31 cellular contexts compared by ENCODE assay signal in the genomic region with DNA sequence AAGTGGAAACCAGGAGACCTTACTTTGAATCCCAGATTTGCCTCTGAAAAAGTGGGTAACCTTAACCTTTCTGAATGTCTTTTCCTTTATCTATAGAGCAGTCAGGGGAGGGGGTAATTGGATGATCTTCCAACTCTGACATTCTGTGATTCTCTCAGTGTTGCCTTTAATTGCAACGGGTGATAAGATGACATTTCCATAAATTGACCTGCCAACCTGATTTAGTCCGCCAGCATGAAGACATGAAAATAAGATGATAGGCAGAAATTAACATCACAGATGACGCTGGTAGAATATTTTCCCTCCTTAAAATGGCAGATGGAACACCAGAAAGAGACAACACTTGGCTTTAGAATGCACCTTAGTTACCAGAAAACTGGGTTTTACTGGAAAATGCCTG.
"Had no signal": no experiment of that assay in that cellular context is flagged by ENCODE, and none has a peak within 500 bp of the region (broad histone marks: within the 10 kb centered on the region; RNA-seq: fewer than 3 reads in every experiment).

No MANE protein-coding gene starts in this region.

- H3K9me3 Mint-ChIP-seq: activated B cell treated with CpG ODN at 0.5 μM for 24 hours; activated CD8-positive, alpha-beta T cell treated with anti-CD3 and anti-CD28 coated beads for 36 hours; activated T-cell treated with anti-CD3 and anti-CD28 coated beads, Interleukin-2, amount 50 U/mL, for 4 hours; activated T-helper 17 cell treated with anti-CD3 and anti-CD28 coated beads, Interleukin-2, amount 50 U/mL, for 72 hours; central memory CD8-positive, alpha-beta T cell; dendritic cell treated with granulocyte-macrophage colony-stimulating factor and Interleukin-4, amounts not matched to agents 40 ng/mL and 50 ng/mL, for 4 days; endodermal cell; T-helper 2 cell treated with Interferon-gamma antibody and Interleukin-4, amounts not matched to agents 5 μg/mL and 100 μg/mL, for 36 hours had no signal

- H3K9me3 ChIP-seq: body of pancreas had no signal

- H3K27ac ChIP-seq: body of pancreas, coronary artery, dorsolateral prefrontal cortex, WERI-Rb-1 had no signal

- H3K27ac Mint-ChIP-seq: activated B cell treated with CpG ODN at 0.5 μM for 24 hours; activated CD8-positive, alpha-beta T cell treated with anti-CD3 and anti-CD28 coated beads for 36 hours; activated naive CD8-positive, alpha-beta T cell; activated T-helper 17 cell treated with anti-CD3 and anti-CD28 coated beads, Interleukin-2, amount 50 U/mL, for 72 hours; dendritic cell treated with granulocyte-macrophage colony-stimulating factor and Interleukin-4, amounts not matched to agents 40 ng/mL and 50 ng/mL, for 4 days; endodermal cell; T-helper 17 cell; T-helper 2 cell treated with Interferon-gamma antibody and Interleukin-4, amounts not matched to agents 5 μg/mL and 100 μg/mL, for 36 hours had no signal

- H3K27me3 ChIP-seq: body of pancreas had no signal

- DNase-seq: activated B cell treated with CpG ODN at 0.5 μM for 24 hours; activated CD4-positive, alpha-beta T cell treated with anti-CD3 and anti-CD28 coated beads for 48 hours; activated CD4-positive, alpha-beta T cell treated with anti-CD3 and anti-CD28 coated beads, Interleukin-2, amount 50 U/mL, for 1 hour; activated CD4-positive, alpha-beta T cell treated with anti-CD3 and anti-CD28 coated beads, Interleukin-2, amount 50 U/mL, for 48 hours; activated CD8-positive, alpha-beta memory T cell treated with anti-CD3 and anti-CD28 coated beads for 24 hours; activated CD8-positive, alpha-beta T cell treated with anti-CD3 and anti-CD28 coated beads for 36 hours; activated effector memory CD4-positive, alpha-beta T cell treated with Interleukin-2 at 50 U/mL for 16 hours; activated gamma-delta T cell treated with Interleukin-2 at 50 U/mL for 16 hours; activated naive CD4-positive, alpha-beta T cell treated with anti-CD3 and anti-CD28 coated beads, Interleukin-2, amount 50 U/mL, for 16 hours; activated naive CD4-positive, alpha-beta T cell treated with Interleukin-2 at 50 U/mL for 16 hours; activated T-cell treated with anti-CD3 and anti-CD28 coated beads, Interleukin-2, amount 50 U/mL, for 4 hours; amniotic stem cell; anterior cingulate cortex; body of pancreas; dorsolateral prefrontal cortex; effector memory CD4-positive, alpha-beta T cell; endodermal cell; foreskin fibroblast; T-helper 1 cell; T-helper 17 cell; T1000; WERI-Rb-1 had no signal

- H3K4me3 ChIP-seq: body of pancreas, coronary artery, dorsolateral prefrontal cortex had no signal

- H3K36me3 ChIP-seq: WERI-Rb-1 had no signal

- H3K36me3 Mint-ChIP-seq: activated naive CD8-positive, alpha-beta T cell had no signal

- ATAC-seq: activated CD4-positive, CD25-positive, alpha-beta regulatory T cell treated with anti-CD3 and anti-CD28 coated beads, Interleukin-2, amount 50 U/mL, for 24 hours; activated CD8-positive, alpha-beta T cell treated with anti-CD3 and anti-CD28 coated beads for 36 hours; activated T-cell treated with anti-CD3 and anti-CD28 coated beads, Interleukin-2, amount 50 U/mL, for 4 hours; activated T-helper 17 cell treated with anti-CD3 and anti-CD28 coated beads, Interleukin-2, amount 50 U/mL, for 72 hours; body of pancreas; esophagus mucosa; T-helper 17 cell had no signal

- H3K4me1 Mint-ChIP-seq: activated B cell treated with CpG ODN at 0.5 μM for 24 hours; activated T-helper 17 cell treated with anti-CD3 and anti-CD28 coated beads, Interleukin-2, amount 50 U/mL, for 72 hours; central memory CD8-positive, alpha-beta T cell; T-helper 17 cell had no signal

- H3K4me3 Mint-ChIP-seq: activated B cell treated with CpG ODN at 0.5 μM for 24 hours; activated CD8-positive, alpha-beta T cell treated with anti-CD3 and anti-CD28 coated beads for 36 hours; activated naive CD8-positive, alpha-beta T cell; activated T-cell treated with anti-CD3 and anti-CD28 coated beads, Interleukin-2, amount 50 U/mL, for 4 hours; activated T-helper 17 cell treated with anti-CD3 and anti-CD28 coated beads, Interleukin-2, amount 50 U/mL, for 72 hours; central memory CD8-positive, alpha-beta T cell; dendritic cell treated with granulocyte-macrophage colony-stimulating factor and Interleukin-4, amounts not matched to agents 40 ng/mL and 50 ng/mL, for 4 days; endodermal cell; T-helper 17 cell; T-helper 2 cell treated with Interferon-gamma antibody and Interleukin-4, amounts not matched to agents 5 μg/mL and 100 μg/mL, for 36 hours had no signal

- FAIRE-seq: frontal cortex had no signal
